ENCODE assay signal across 13 cellular contexts in genomic region chr17:73308959-73309358, GRCh38. TPM values are rescaled to one million over a fixed set of nuclear protein-coding genes. Genes with fewer than 3 reads are reported as not detected.
DNase-seq lines count a peak whose midpoint lies in the region; TF ChIP-seq lines count a peak whose summit lies in the region.
"Not testable (repeated sequence)": the region's sequence is repeated elsewhere in the genome, so short reads cannot be mapped to it uniquely, and the experiment has no call there.
"Had no signal": no experiment of that assay in that cellular context is flagged by ENCODE, and none has a peak within 500 bp of the region (broad histone marks: within the 10 kb centered on the region; RNA-seq: fewer than 3 reads in every experiment).

No MANE protein-coding gene starts in this region.

- not testable (repeated sequence) for H3K27me3 ChIP-seq in CD8-positive, alpha-beta memory T cell (ENCODE audit: insufficient read depth, low read length, poor library complexity, severe bottlenecking); Peyer's patch; right atrium auricular region; muscle layer of colon (ENCODE audit: control insufficient read depth in 1 of 2, insufficient read depth in 2 of 2, low read length in 2 of 2); skeletal muscle satellite cell (ENCODE audit: control insufficient read depth, insufficient read depth, low read length); transverse colon

- H3K27ac Mint-ChIP-seq in CD8-positive, alpha-beta memory T cell = not testable (repeated sequence)
- peak overlapping the region in 3 of 5 experiments; percentile 94 to 100 (median 100) for H3K27ac Mint-ChIP-seq in brain

- peaks cover 8 to 18% (median 15%) of the 10 kb centered on the region in 3 donors for H3K4me1 Mint-ChIP-seq in CD8-positive, alpha-beta memory T cell
- H3K4me1 Mint-ChIP-seq in brain = peaks cover 62% of the 10 kb centered on the region

- not testable (repeated sequence) for H3K9me3 ChIP-seq in CD8-positive, alpha-beta memory T cell (ENCODE audit: low read length); Peyer's patch; right atrium auricular region; muscle layer of colon (ENCODE audit: low read length); skeletal muscle satellite cell (replicated peaks; ENCODE audit: low read length); transverse colon

- not testable (repeated sequence) for H3K36me3 ChIP-seq in CD8-positive, alpha-beta memory T cell (ENCODE audit: insufficient read depth, low read length); Peyer's patch; right atrium auricular region; muscle layer of colon (ENCODE audit: insufficient read depth, low read length); skeletal muscle satellite cell (ENCODE audit: insufficient read depth, low read length); transverse colon

- not testable (repeated sequence) for TF ChIP-seq POLR2A in Peyer's patch (IDR thresholded peaks at IDR 0.05); transverse colon (IDR thresholded peaks at IDR 0.05)

- in situ Hi-C loops in transverse colon (cut with MboI; ENCODE audit: low pct_ligation_motif_present in 1 of 4, low pct_unique_long_range_greater_than_20kb in 1 of 4, low sequenced_read_pairs in 3 of 4) = not testable (repeated sequence)

- H3K27me3 Mint-ChIP-seq in CD8-positive, alpha-beta memory T cell; brain: not testable (repeated sequence)

- intact Hi-C loops in transverse colon (cut with DNase I; ENCODE audit: low total_unique reads) = not testable (repeated sequence)

- CTCF ChIA-PET in CD8-positive, alpha-beta memory T cell (lab: Charles Lee) = interaction anchor here (1.1 kb wide), 1 partner anchor 584 kb away, joined by 3 read pairs; no protein-coding TSS in a partner anchor

- TF ChIP-seq CTCF in Peyer's patch (IDR thresholded peaks at IDR 0.05); brain (conservative IDR thresholded peaks at IDR 0.05); epithelial cell of proximal tubule (conservative IDR thresholded peaks at IDR 0.05; ENCODE audit: low read depth, low read length); right atrium auricular region (IDR thresholded peaks at IDR 0.05); transverse colon (IDR thresholded peaks at IDR 0.05): not testable (repeated sequence)

- not testable (repeated sequence) for H3K4me1 ChIP-seq in CD8-positive, alpha-beta memory T cell (ENCODE audit: insufficient read depth, low read length)
- H3K4me1 ChIP-seq in Peyer's patch (peaks cover 9 to 55% (median 13%) of the 10 kb centered on the region in 4 donors), right atrium auricular region (peaks cover 0 to 69% of the 10 kb centered on the region in 2 donors), muscle layer of colon (ENCODE audit: insufficient read depth, low read length) (peaks cover 63% of the 10 kb centered on the region), skeletal muscle satellite cell (ENCODE audit: control insufficient read depth, insufficient read depth, low read length) (peaks cover 56% of the 10 kb centered on the region), transverse colon (peaks cover 31 to 72% (median 68%) of the 10 kb centered on the region in 4 donors)

- H3K4me2 ChIP-seq in skeletal muscle satellite cell (ENCODE audit: low read length) = peak overlapping the region; percentile 97

- H3K4me3 Mint-ChIP-seq in CD8-positive, alpha-beta memory T cell = peak overlapping the region in 1 of 7 donors; percentile 93
- H3K4me3 Mint-ChIP-seq in brain = peak overlapping the region in 2 of 5 experiments; percentile 70 to 82

- POLR2A ChIA-PET in CD8-positive, alpha-beta memory T cell (lab: Charles Lee) = not testable (repeated sequence)

- not testable (repeated sequence) for DNase-seq in CD8-positive, alpha-beta memory T cell; Peyer's patch; epithelial cell of proximal tubule (ENCODE audit: low read depth); right atrium auricular region (ENCODE audit: low spot score); transverse colon

- WGBS in transverse colon (ENCODE audit: low coverage in 1 of 2), 2 donors = 42 to 54% methylated on average over 4 to 5 of the region's 5 CpGs

- H3K9ac ChIP-seq in muscle layer of colon (ENCODE audit: low read length) = peak overlapping the region; percentile 46
- peak overlapping the region; percentile 92 for H3K9ac ChIP-seq in skeletal muscle satellite cell (ENCODE audit: low read depth, low read length)

- not testable (repeated sequence) for H3K4me3 ChIP-seq in CD8-positive, alpha-beta memory T cell (ENCODE audit: low read length); skeletal muscle satellite cell (ENCODE audit: low read length)
- H3K4me3 ChIP-seq in Peyer's patch (peak overlapping the region in 3 of 4 donors; percentile 83 to 93 (median 89)), epithelial cell of proximal tubule (ENCODE audit: low read depth, low read length) (peak overlapping the region; percentile 100), right atrium auricular region (peak overlapping the region; percentile 91 to 94), muscle layer of colon (ENCODE audit: low read depth in 1 of 2, low read length in 2 of 2) (peak overlapping the region in 1 of 2 donors; percentile 81), transverse colon (peak overlapping the region in 3 of 4 donors; percentile 84 to 98 (median 93))

- not testable (repeated sequence) for H3K9me3 Mint-ChIP-seq in CD8-positive, alpha-beta memory T cell; brain

- TF ChIP-seq EP300 in transverse colon (IDR thresholded peaks at IDR 0.05; ENCODE audit: low read depth) = not testable (repeated sequence)

- H3K27ac ChIP-seq in CD8-positive, alpha-beta memory T cell (ENCODE audit: low read depth, low read length) = peak overlapping the region; percentile 43
- H3K27ac ChIP-seq in Peyer's patch (peak overlapping the region; percentile 81 to 99 (median 98)), right atrium auricular region (peak overlapping the region; percentile 98 to 99), muscle layer of colon (ENCODE audit: low read depth, low read length) (peak overlapping the region; percentile 100), transverse colon (peak overlapping the region; percentile 99 to 100 (median 100))

- H3K36me3 Mint-ChIP-seq in CD8-positive, alpha-beta memory T cell = not testable (repeated sequence)
- peaks cover 20% of the 10 kb centered on the region for H3K36me3 Mint-ChIP-seq in brain

RNA-seq across cellular contexts. Expression of gene CDC42EP4, which starts 2.8 kb away (rescaled TPM):
- under 1 TPM; 0.47 to 0.55 TPM for total RNA-seq in CD8-positive, alpha-beta memory T cell
- 0.29 TPM for polyA plus RNA-seq in CD8-positive, alpha-beta memory T cell
- total RNA-seq in Peyer's patch (100 to 1,000 TPM in 2 of 4 donors, 10 to 100 TPM in 2; 33.8 to 127 (median 97.8) TPM), epithelial cell of proximal tubule (46.8 and 115 TPM in 2 replicates), right atrium auricular region (10 to 100 TPM; 35.4 to 56.0 TPM), transverse colon (10 to 100 TPM; 54.9 to 75.6 (median 69.6) TPM)
- polyA plus RNA-seq in brain (ENCODE audit: insufficient read depth, low read depth, low replicate concordance) = 110 TPM
- total RNA-seq in skeletal muscle satellite cell (2012; rRNA removed) = 36.2 and 40.2 TPM in 2 replicates

RNA-seq across cellular contexts. Expression of gene CPSF4L, which starts 47.3 kb away (rescaled TPM):
- total RNA-seq in CD8-positive, alpha-beta memory T cell = not detected
- not detected for polyA plus RNA-seq in CD8-positive, alpha-beta memory T cell
- total RNA-seq in Peyer's patch (not detected), epithelial cell of proximal tubule (not detected in 2 replicates), right atrium auricular region (not detected), transverse colon (not detected)
- polyA plus RNA-seq in brain (ENCODE audit: insufficient read depth, low read depth, low replicate concordance) = not detected
- total RNA-seq in skeletal muscle satellite cell (2012; rRNA removed) = 0.25 TPM in 1 of 2 replicates, not detected in the other
- total RNA-seq: activated T-cell treated with anti-CD3 and anti-CD28 coated beads, Interleukin-2, amount 50 U/mL, for 4 hours; Daoy; esophagus mucosa; H7; RPMI7951 had no signal

Comparison
In these comparisons a context has a peak if more than half of its experiments do, and no peak if none do; other contexts are left out.
1. H3K27ac ChIP-seq: peak in every context shown above with its lines; median percentile 100 in muscle layer of colon; 100 in transverse colon; 98 in right atrium auricular region; 98 in Peyer's patch; 43 in CD8-positive, alpha-beta memory T cell.
2. RNA of gene CDC42EP4, which starts 2.8 kb away (total RNA-seq): 46.8 to 115 TPM in epithelial cell of proximal tubule, 33.8 to 127 TPM in Peyer's patch, 54.9 to 75.6 TPM in transverse colon and 35.4 to 56.0 TPM in right atrium auricular region; 0.47 to 0.55 TPM in CD8-positive, alpha-beta memory T cell; every median in the first group is over 10 times any median in the second.